Comparison of ENCODE assay signal across 1 cellular context in genomic region chr5:68268363-68269130, GRCh38.
TF ChIP-seq lines count a peak whose summit lies in the region.

No MANE protein-coding gene starts in this region.

TF ChIP-seq in GM23338, 12 proteins besides CTCF, POLR2A, EP300 and RAD21 (continued from another document):
- TF ChIP-seq ETS1 (IDR thresholded peaks at IDR 0.05): no peak
